ENCODE assay signal across 8 cellular contexts in the genomic region with DNA sequence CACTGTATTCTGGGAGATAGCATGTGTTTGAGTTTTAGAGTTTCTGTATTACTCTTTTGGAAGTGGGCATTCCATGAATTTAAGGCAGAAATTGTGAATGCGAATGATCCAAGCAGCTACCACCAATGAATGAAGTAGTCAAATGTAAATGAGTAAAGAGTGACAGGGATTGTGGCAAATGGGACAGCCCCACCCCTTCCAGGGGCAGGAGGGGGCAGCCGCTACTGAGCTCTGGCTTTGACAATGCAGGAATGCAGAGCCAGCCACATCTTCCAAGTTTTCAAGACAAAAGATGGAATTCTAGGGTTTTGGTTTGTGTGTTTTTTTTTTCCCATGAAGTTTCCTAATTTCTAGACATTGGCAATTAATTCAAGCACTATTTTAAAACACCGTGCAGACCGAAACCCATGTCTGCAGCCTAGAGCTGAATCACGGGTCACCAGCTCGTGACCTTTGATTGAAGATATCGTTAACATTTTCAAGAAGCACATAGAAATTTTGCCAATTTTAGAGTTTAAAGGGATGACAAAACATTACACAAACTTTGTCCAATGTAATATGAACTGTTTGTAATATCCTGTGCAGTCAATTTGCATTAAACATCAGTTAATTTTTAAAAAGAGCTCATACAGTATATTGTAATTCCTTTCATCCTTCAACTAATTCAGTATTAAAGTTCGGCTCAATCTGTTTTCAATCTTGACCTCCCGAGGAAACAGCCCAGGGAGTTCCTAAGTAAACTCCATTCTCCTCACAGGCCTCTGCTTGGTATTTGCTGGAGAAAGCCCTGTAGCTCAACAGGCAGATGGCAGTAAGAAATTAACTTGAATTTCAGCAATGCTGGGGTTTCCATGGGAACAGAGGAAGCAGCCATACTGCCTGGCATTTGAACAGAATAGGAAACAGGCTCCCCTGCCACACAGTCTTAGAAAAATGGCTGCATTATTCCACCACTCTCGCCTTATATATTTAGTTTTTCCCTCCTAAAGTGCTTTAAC.
DNase-seq lines count a peak whose midpoint lies in the region; ATAC-seq, FAIRE-seq and TF ChIP-seq lines count a peak whose summit lies in the region.

No MANE protein-coding gene starts in this region.

- no peak for TF ChIP-seq POLR2A in body of pancreas (IDR thresholded peaks at IDR 0.05)

- intact Hi-C loops in Right ventricle myocardium inferior (cut with DNase I) = no loop called here
- intact Hi-C loops in body of pancreas (cut with DNase I) = no loop called here
- intact Hi-C loops in kidney (cut with DNase I) = no loop called here
- intact Hi-C loops in aorta (cut with DNase I) = loop anchor here (1.0 to 5.0 kb wide), 4 partner anchors 302 to 321 kb away; no protein-coding TSS in a partner anchor

- H3K9me3 ChIP-seq in right atrium auricular region (no peaks in the 10 kb centered on the region), body of pancreas (no peaks in the 10 kb centered on the region), kidney (ENCODE audit: control insufficient read depth in 1 of 2, low read length in 2 of 2) (no peaks in the 10 kb centered on the region), aorta (ENCODE audit: control insufficient read depth, low read length) (no peaks in the 10 kb centered on the region)

- H3K9ac ChIP-seq in kidney (ENCODE audit: low read length in 2 of 2) = no peak overlapping the region

- in situ Hi-C loops in GM13977 (cut with MboI; ENCODE audit: low pct_unique_long_range_greater_than_20kb, low sequenced_read_pairs, unreplicated experiment) = no loop called here

- H3K4me3 ChIP-seq in right atrium auricular region (no peak overlapping the region), body of pancreas (no peak overlapping the region), kidney (ENCODE audit: low read length in 2 of 2) (no peak overlapping the region), aorta (ENCODE audit: low read length in 2 of 2) (no peak overlapping the region)

- DNase-seq in Right ventricle myocardium inferior (ENCODE audit: missing footprints) (no peak), right atrium auricular region (ENCODE audit: low spot score) (no peak), body of pancreas (peak in 2 of 4 donors; percentile 20 to 21), kidney (no peak), aorta (no peak), GM13977 (ENCODE audit: low spot score) (no peak), KG1 (lab: John Stamatoyannopoulos, UW) (no peak)

- peak; percentile 71 for ATAC-seq in Right ventricle myocardium inferior
- peak; percentile 53 for ATAC-seq in body of pancreas
- ATAC-seq in aorta (ENCODE audit: low FRiP score) = peak; percentile 77
- ATAC-seq in GM21786 (IDR thresholded peaks at IDR 0.05; ENCODE audit: unreplicated experiment) = no peak

- H3K27me3 ChIP-seq in right atrium auricular region = no peaks in the 10 kb centered on the region
- H3K27me3 ChIP-seq in body of pancreas = no peaks in the 10 kb centered on the region
- no peaks in the 10 kb centered on the region for H3K27me3 ChIP-seq in aorta (ENCODE audit: control insufficient read depth in 1 of 2, insufficient read depth in 2 of 2, low read length in 1 of 2)

- no peaks in the 10 kb centered on the region for H3K36me3 ChIP-seq in right atrium auricular region
- no peaks in the 10 kb centered on the region for H3K36me3 ChIP-seq in body of pancreas (replicated peaks in 1 of 2; ENCODE audit: insufficient read depth in 1 of 2, low read depth in 2 of 2)
- no peaks in the 10 kb centered on the region for H3K36me3 ChIP-seq in kidney (ENCODE audit: control insufficient read depth in 1 of 2, insufficient read depth in 2 of 2, low read length in 2 of 2)
- no peaks in the 10 kb centered on the region for H3K36me3 ChIP-seq in aorta (ENCODE audit: control insufficient read depth in 1 of 2, insufficient read depth in 2 of 2, low read length in 1 of 2)

- no peak for FAIRE-seq in kidney (lab: Jason Lieb, UNC)

- TF ChIP-seq CTCF in right atrium auricular region (IDR thresholded peaks at IDR 0.05) (peak in 1 of 2 donors; percentile 50), body of pancreas (IDR thresholded peaks at IDR 0.05) (peak in 3 of 7 experiments; percentile 7 to 26 (median 14)), kidney (IDR thresholded peaks at IDR 0.05; ENCODE audit: borderline replicate concordance, extremely low read depth, insufficient read depth) (peak; percentile 44), GM13977 (IDR thresholded peaks at IDR 0.05; ENCODE audit: extremely low read depth, insufficient read depth, missing control alignments) (no peak)

- WGBS in body of pancreas, 2 donors = 62 to 70% methylated on average over 10 of the region's 10 CpGs
- 40 to 42% methylated on average over 10 of the region's 10 CpGs for WGBS in aorta, 2 donors

- H3K27ac ChIP-seq in right atrium auricular region (no peak overlapping the region), body of pancreas (no peak overlapping the region), kidney (ENCODE audit: low read depth in 2 of 2, low read length in 2 of 2) (no peak overlapping the region), aorta (ENCODE audit: low read depth in 1 of 2, low read length in 2 of 2) (no peak overlapping the region)

- H3K4me1 ChIP-seq in right atrium auricular region (no peaks in the 10 kb centered on the region), body of pancreas (no peaks in the 10 kb centered on the region), kidney (ENCODE audit: control insufficient read depth in 1 of 2, insufficient read depth in 1 of 2, low read depth in 1 of 2, low read length in 2 of 2) (peaks cover 4 to 14% of the 10 kb centered on the region in 2 donors), aorta (ENCODE audit: control insufficient read depth in 1 of 2, insufficient read depth in 2 of 2, low read length in 2 of 2) (no peaks in the 10 kb centered on the region)

Comparison
In these comparisons a context has a peak if more than half of its experiments do, and no peak if none do; other contexts are left out.
1. intact Hi-C loops: an anchor here in aorta (1.0 to 5.0 kb wide); none called in Right ventricle myocardium inferior, body of pancreas and kidney.